In genomic region chr7:151905766-151906165, GRCh38 we compare ENCODE assay signal across 8 cellular contexts.
"Had no signal": no experiment of that assay in that cellular context is flagged by ENCODE, and none has a peak within 500 bp of the region (broad histone marks: within the 10 kb centered on the region; RNA-seq: fewer than 3 reads in every experiment).

No MANE protein-coding gene starts in this region.

- H3K27ac ChIP-seq: HL-60 had no signal

- FAIRE-seq: H1, H54, HepG2 had no signal

- H3K9me3 Mint-ChIP-seq: GM23338 had no signal

- H3K4me3 Mint-ChIP-seq: GM23338, H9, IgD-negative memory B cell had no signal

- DNase-seq: H9, HCEC 1CT had no signal

- H3K4me3 ChIP-seq: GM23338 had no signal

- H3K4me1 Mint-ChIP-seq: GM23338, H9, IgD-negative memory B cell had no signal

- H3K27ac Mint-ChIP-seq: GM23338, H9, IgD-negative memory B cell had no signal
